In genomic region chr19:5271145-5271544, GRCh38 we compare ENCODE assay signal across 12 cellular contexts.
A peak's percentile ranks its signal among the peaks of the same experiment; 100 is the strongest.
DNase-seq lines count a peak whose midpoint lies in the region; ATAC-seq and TF ChIP-seq lines count a peak whose summit lies in the region.
"Had no signal": no experiment of that assay in that cellular context is flagged by ENCODE, and none has a peak within 500 bp of the region (broad histone marks: within the 10 kb centered on the region; RNA-seq: fewer than 3 reads in every experiment).

No MANE protein-coding gene starts in this region.

- TF ChIP-seq CTCF in Loucy (conservative IDR thresholded peaks at IDR 0.05; ENCODE audit: low read length) (peak; percentile 40; the same call in 1 of the 2 replicates), cardiac fibroblast (IDR thresholded peaks at IDR 0.05; ENCODE audit: low read depth, low read length) (peak; percentile 25), osteocyte (IDR thresholded peaks at IDR 0.05) (peak; percentile 26)

- peaks cover 17% of the 10 kb centered on the region for H3K36me3 Mint-ChIP-seq in osteocyte (ENCODE audit: unreplicated experiment)

- H3K27me3 ChIP-seq in Loucy (ENCODE audit: insufficient read depth, low read length, poor library complexity, severe bottlenecking), result no peaks in the 10 kb centered on the region
- H3K27me3 ChIP-seq: spleen had no signal

- H3K9ac ChIP-seq in Loucy (ENCODE audit: low read depth, low read length, poor library complexity, severe bottlenecking), result no peak overlapping the region

- H3K79me2 ChIP-seq in Loucy (ENCODE audit: insufficient read depth, low read length), result no peaks in the 10 kb centered on the region

- no peaks in the 10 kb centered on the region for H3K27me3 Mint-ChIP-seq in osteocyte (ENCODE audit: unreplicated experiment)

- H3K9me3 Mint-ChIP-seq in osteocyte (ENCODE audit: unreplicated experiment), result no peaks in the 10 kb centered on the region
- H3K9me3 Mint-ChIP-seq: activated T-cell treated with anti-CD3 and anti-CD28 coated beads, Interleukin-2, amount 50 U/mL, for 4 hours; naive thymus-derived CD4-positive, alpha-beta T cell had no signal

- H3F3A ChIP-seq in Loucy (ENCODE audit: low read depth), result no peaks in the 10 kb centered on the region

- no peak for ATAC-seq in sciatic nerve
- ATAC-seq: activated T-cell treated with anti-CD3 and anti-CD28 coated beads, Interleukin-2, amount 50 U/mL, for 4 hours; naive thymus-derived CD4-positive, alpha-beta T cell had no signal

- no peaks in the 10 kb centered on the region for H3K4me1 Mint-ChIP-seq in osteocyte (ENCODE audit: unreplicated experiment)
- H3K4me1 Mint-ChIP-seq: naive thymus-derived CD4-positive, alpha-beta T cell had no signal

- H3K4me3 ChIP-seq in Loucy (ENCODE audit: low read length, poor library complexity, severe bottlenecking) (no peak overlapping the region), cardiac fibroblast (replicated peaks in 1 of 2; ENCODE audit: low read depth in 2 of 2, low read length in 2 of 2) (no peak overlapping the region)
- H3K4me3 ChIP-seq: spleen had no signal

- peak; percentile 17 for DNase-seq in DMS53 (lab: John Stamatoyannopoulos, UW)
- DNase-seq in DMS53 treated with DMSO at 0.1 percent for 48 hours (lab: John Stamatoyannopoulos, UW; ENCODE audit: unreplicated experiment), result no peak
- DNase-seq in cardiac fibroblast (ENCODE audit: low read depth in 2 of 2), result peak in 1 of 2 donors; percentile 9
- no peak for DNase-seq in osteocyte (ENCODE audit: extremely low spot score, unreplicated experiment)
- DNase-seq in retina, result no peak
- DNase-seq in Ammon's horn (ENCODE audit: low spot score), result no peak
- no peak for DNase-seq in sciatic nerve (ENCODE audit: low spot score)
- DNase-seq: activated T-cell treated with anti-CD3 and anti-CD28 coated beads, Interleukin-2, amount 50 U/mL, for 4 hours; naive thymus-derived CD4-positive, alpha-beta T cell; NCI-H1930; spleen had no signal

- intact Hi-C loops in sciatic nerve (cut with DNase I), result no loop called here

- no peaks in the 10 kb centered on the region for H3K36me3 ChIP-seq in Loucy (ENCODE audit: insufficient read depth, low read length)

- H3K4me1 ChIP-seq in Loucy (ENCODE audit: insufficient read depth, low read length, poor library complexity, severe bottlenecking), result no peaks in the 10 kb centered on the region
- H3K4me1 ChIP-seq: spleen had no signal

- H3K4me2 ChIP-seq in Loucy (ENCODE audit: low read depth, low read length, poor library complexity, severe bottlenecking), result no peak overlapping the region

- no peak overlapping the region for H2AFZ ChIP-seq in Loucy (ENCODE audit: low read length)

- H3K9me2 ChIP-seq in Loucy (replicated peaks; ENCODE audit: low read depth, low read length), result no peaks in the 10 kb centered on the region

- no peak overlapping the region for H3K27ac Mint-ChIP-seq in osteocyte (ENCODE audit: unreplicated experiment)
- H3K27ac Mint-ChIP-seq: naive thymus-derived CD4-positive, alpha-beta T cell had no signal

- no peaks in the 10 kb centered on the region for H3K9me3 ChIP-seq in Loucy (ENCODE audit: insufficient read depth, low read depth, low read length)
- H3K9me3 ChIP-seq: spleen had no signal

- H4K20me1 ChIP-seq in Loucy (ENCODE audit: insufficient read depth, low read length, poor library complexity, severe bottlenecking), result no peaks in the 10 kb centered on the region

- no peak overlapping the region for H3K4me3 Mint-ChIP-seq in osteocyte (ENCODE audit: unreplicated experiment)
- H3K4me3 Mint-ChIP-seq: activated T-cell treated with anti-CD3 and anti-CD28 coated beads, Interleukin-2, amount 50 U/mL, for 4 hours; naive thymus-derived CD4-positive, alpha-beta T cell had no signal
